Comparison of ENCODE assay signal across 4 cellular contexts in genomic region chr19:54181894-54182293, GRCh38. TPM values are rescaled to one million over a fixed set of nuclear protein-coding genes. Genes with fewer than 3 reads are reported as not detected.
"Had no signal": no experiment of that assay in that cellular context is flagged by ENCODE, and none has a peak within 500 bp of the region (broad histone marks: within the 10 kb centered on the region; RNA-seq: fewer than 3 reads in every experiment).

No MANE protein-coding gene starts in this region.

RNA-seq across cellular contexts. Expression of gene TMC4, which starts 8.9 kb away (rescaled TPM):
- total RNA-seq: dermis microvascular lymphatic vessel endothelial cell, fibroblast of villous mesenchyme, frontal cortex, glomerular endothelial cell had no signal
